ENCODE assay signal across 2 cellular contexts in genomic region chr9:136807281-136808074, GRCh38.
TF ChIP-seq lines count a peak whose summit lies in the region.

Gene RABL6 (plus strand): TSS chr9:136807948. CDS start chr9:136808197, 249 bp downstream.

TF ChIP-seq in HEK293, 187 proteins besides CTCF, POLR2A, EP300 and RAD21 (continued from another document and continues in another):
- TF ChIP-seq ZNF391 (tag by site-specific recombination; IDR thresholded peaks at IDR 0.05; ENCODE audit: borderline replicate concordance, low read depth) (no peak), ZBTB20 (tag by site-specific recombination; IDR thresholded peaks at IDR 0.05) (peak; percentile 71), ZNF658 (tag by site-specific recombination; IDR thresholded peaks at IDR 0.05) (no peak), ZBTB10 (tag by site-specific recombination; IDR thresholded peaks at IDR 0.05) (peak; percentile 75), ZNF2 (tag by site-specific recombination; IDR thresholded peaks at IDR 0.05) (peak; percentile 73), ZNF366 (tag by site-specific recombination; conservative IDR thresholded peaks at IDR 0.05) (no peak), KLF1 (tag by site-specific recombination; IDR thresholded peaks at IDR 0.05) (peak; percentile 90), ZBTB8A (tag by site-specific recombination; IDR thresholded peaks at IDR 0.05) (peak; percentile 58), ZEB2 (tag by site-specific recombination; IDR thresholded peaks at IDR 0.05) (peak; percentile 72; the same call in 1 of the 2 replicates), ZNF311 (tag by site-specific recombination; IDR thresholded peaks at IDR 0.05; ENCODE audit: borderline replicate concordance) (no peak), ZNF654 (tag by site-specific recombination; IDR thresholded peaks at IDR 0.05; ENCODE audit: low read depth) (no peak), ZNF548 (tag by site-specific recombination; IDR thresholded peaks at IDR 0.05) (no peak), GLIS2 (tag by site-specific recombination; IDR thresholded peaks at IDR 0.05) (peak; percentile 47), ZNF473 (tag by site-specific recombination; IDR thresholded peaks at IDR 0.05) (no peak), ZBTB26 (tag by site-specific recombination; optimal IDR thresholded peaks at IDR 0.05) (peak; percentile 72), ZSCAN23 (tag by site-specific recombination; IDR thresholded peaks at IDR 0.05) (no peak), ZSCAN18 (tag by site-specific recombination; IDR thresholded peaks at IDR 0.05) (no peak), ZNF266 (tag by site-specific recombination; IDR thresholded peaks at IDR 0.05; ENCODE audit: low read depth) (no peak), ZFP41 (tag by site-specific recombination; IDR thresholded peaks at IDR 0.05; ENCODE audit: borderline replicate concordance) (no peak), KLF9 (tag by site-specific recombination; IDR thresholded peaks at IDR 0.05; ENCODE audit: low read depth) (0 out of 2 replicates have a peak, but pooled peaks have one; percentile 30), SALL2 (tag by site-specific recombination; IDR thresholded peaks at IDR 0.05; ENCODE audit: borderline replicate concordance) (no peak), PBX3 (CRISPR knock-in tag; IDR thresholded peaks at IDR 0.05) (no peak), ZFP37 (tag by site-specific recombination; IDR thresholded peaks at IDR 0.05) (no peak), KLF8 (tag by site-specific recombination; IDR thresholded peaks at IDR 0.05) (peak; percentile 54), ZNF600 (tag by site-specific recombination; IDR thresholded peaks at IDR 0.05) (peak; percentile 94), ZNF350 (tag by site-specific recombination; IDR thresholded peaks at IDR 0.05) (no peak), INSM2 (tag by site-specific recombination; IDR thresholded peaks at IDR 0.05) (no peak), ZXDB (tag by site-specific recombination; IDR thresholded peaks at IDR 0.05) (peak; percentile 59)

TF ChIP-seq in K562, 482 proteins besides CTCF, POLR2A, EP300 and RAD21 (continued from another document and continues in another):
- no peak for TF ChIP-seq ZNF695 (CRISPR knock-in tag; IDR thresholded peaks at IDR 0.05)
- TF ChIP-seq ARID2 (IDR thresholded peaks at IDR 0.05), result no peak
- TF ChIP-seq ZBTB33 (CRISPR knock-in tag; IDR thresholded peaks at IDR 0.05), result no peak
- TF ChIP-seq VEZF1 (CRISPR knock-in tag; IDR thresholded peaks at IDR 0.05), result peak; percentile 85
- no peak for TF ChIP-seq SMAD3 (CRISPR knock-in tag; conservative IDR thresholded peaks at IDR 0.05)
- peak; percentile 49 for TF ChIP-seq ZFX (CRISPR knock-in tag; IDR thresholded peaks at IDR 0.05)
- TF ChIP-seq ELF4 (CRISPR knock-in tag; IDR thresholded peaks at IDR 0.05), result no peak
- TF ChIP-seq MBD2 (IDR thresholded peaks at IDR 0.05; ENCODE audit: borderline replicate concordance, low read depth), result no peak
- TF ChIP-seq PML (IDR thresholded peaks at IDR 0.05; ENCODE audit: low read length), result peak; percentile 30; the same call in 1 of the 2 replicates
- peak; percentile 57; the same call in 1 of the 2 replicates for TF ChIP-seq ETS1 (conservative IDR thresholded peaks at IDR 0.05; ENCODE audit: control insufficient read depth, low read depth, low read length)
- TF ChIP-seq GTF3C2 (IDR thresholded peaks at IDR 0.05; ENCODE audit: borderline replicate concordance, extremely low read depth, insufficient read length), result no peak
- no peak for TF ChIP-seq LEF1 (IDR thresholded peaks at IDR 0.05)
- TF ChIP-seq POLR2B (IDR thresholded peaks at IDR 0.05; ENCODE audit: low read depth, partially characterized antibody), result peak; percentile 70
- TF ChIP-seq FOXJ3 (CRISPR knock-in tag; IDR thresholded peaks at IDR 0.05), result no peak
- no peak for TF ChIP-seq BCL6 (CRISPR knock-in tag; IDR thresholded peaks at IDR 0.05)
- TF ChIP-seq YY1 (IDR thresholded peaks at IDR 0.05; ENCODE audit: borderline replicate concordance in 1 of 3, control insufficient read depth in 1 of 3, extremely low read depth in 1 of 3, insufficient read depth in 3 of 3, insufficient read length in 1 of 3, insufficient replicate concordance in 2 of 3, low read depth in 1 of 3, low read length in 2 of 3), result peak; percentile 89 to 97 (median 96)
- no peak for TF ChIP-seq KAT2B (IDR thresholded peaks at IDR 0.05; ENCODE audit: low read depth, low read length)
- TF ChIP-seq CBX1 (IDR thresholded peaks at IDR 0.05; ENCODE audit: low read depth), result no peak; the same call in 1 of the 2 replicates
- TF ChIP-seq PHB2 (IDR thresholded peaks at IDR 0.05; ENCODE audit: low read depth), result no peak
- no peak for TF ChIP-seq MAFK (IDR thresholded peaks at IDR 0.05; ENCODE audit: low read length)
- no peak for TF ChIP-seq ZNF785 (CRISPR knock-in tag; IDR thresholded peaks at IDR 0.05)
- TF ChIP-seq ZNF224 (CRISPR knock-in tag; IDR thresholded peaks at IDR 0.05), result no peak
- TF ChIP-seq HNRNPLL (IDR thresholded peaks at IDR 0.05; ENCODE audit: low read depth, low read length, poor library complexity, severe bottlenecking), result peak; percentile 73
- no peak for TF ChIP-seq RBM17 (IDR thresholded peaks at IDR 0.05; ENCODE audit: borderline replicate concordance, low read depth, low read length)
- 0 out of 2 replicates have a peak, but pooled peaks have one; percentile 33 for TF ChIP-seq ZBTB40 (IDR thresholded peaks at IDR 0.05)
- TF ChIP-seq ZBTB40 (CRISPR knock-in tag; IDR thresholded peaks at IDR 0.05), result no peak
- TF ChIP-seq HDAC1 (IDR thresholded peaks at IDR 0.05), result no peak; a peak in 1 of 4 replicates
- no peak for TF ChIP-seq EWSR1 (IDR thresholded peaks at IDR 0.05; ENCODE audit: borderline replicate concordance, low read depth, partially characterized antibody)
- TF ChIP-seq KLF6 (CRISPR knock-in tag; IDR thresholded peaks at IDR 0.05; ENCODE audit: borderline replicate concordance), result peak; percentile 53; the same call in 1 of the 2 replicates
- TF ChIP-seq ZBTB7A (IDR thresholded peaks at IDR 0.05; ENCODE audit: borderline replicate concordance, control insufficient read depth, low read depth, low read length), result no peak
- TF ChIP-seq IRF9 (tag; IDR thresholded peaks at IDR 0.05), result no peak
- no peak for TF ChIP-seq NFE2L1 (tag; IDR thresholded peaks at IDR 0.05; ENCODE audit: borderline replicate concordance, low read depth)
